ENCODE assay signal across 9 cellular contexts in the genomic region with DNA sequence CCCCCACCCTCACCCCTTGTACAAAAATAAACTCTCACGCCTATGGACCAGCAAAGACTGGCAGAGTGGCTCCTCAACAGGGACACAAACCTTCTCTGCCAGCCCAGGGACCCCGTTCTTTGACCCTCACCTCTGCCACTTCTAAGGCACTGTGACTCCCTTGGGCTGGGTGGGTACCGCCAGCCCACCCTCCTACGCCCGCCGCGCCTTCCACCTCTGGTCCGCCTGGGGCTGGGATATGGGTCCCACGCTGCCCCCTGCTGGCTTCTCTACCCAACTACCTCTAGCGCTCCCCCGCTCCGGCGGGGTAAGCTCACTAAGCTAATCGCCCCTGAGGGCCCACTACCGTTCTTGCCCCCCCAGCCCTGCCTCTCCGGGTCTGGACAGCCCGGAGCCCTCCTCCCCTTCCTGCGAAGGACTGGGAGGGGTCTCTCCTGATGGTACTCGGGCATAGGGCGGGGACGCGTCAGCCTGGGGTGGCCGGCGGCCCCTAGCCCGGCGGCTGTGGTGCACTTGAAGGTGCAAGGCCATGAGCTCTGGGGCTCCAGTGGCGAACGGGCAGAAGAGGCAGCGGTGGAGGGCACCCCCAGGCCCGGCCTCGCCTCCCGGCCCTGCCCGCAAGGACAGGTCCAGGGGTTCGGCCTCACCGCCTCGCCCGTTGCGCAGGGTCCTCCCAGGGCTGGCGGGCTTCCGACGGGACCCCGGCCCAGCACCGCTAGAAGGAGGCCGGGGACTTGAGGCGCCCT. TPM values are rescaled to one million over a fixed set of nuclear protein-coding genes. Genes with fewer than 3 reads are reported as not detected.
DNase-seq lines count a peak whose midpoint lies in the region; ATAC-seq, FAIRE-seq and TF ChIP-seq lines count a peak whose summit lies in the region.
"Had no signal": no experiment of that assay in that cellular context is flagged by ENCODE, and none has a peak within 500 bp of the region (broad histone marks: within the 10 kb centered on the region; RNA-seq: fewer than 3 reads in every experiment).

No MANE protein-coding gene starts in this region.

- H3K27me3 ChIP-seq in Caco-2 (replicated peaks; ENCODE audit: control insufficient read depth, insufficient read depth, low read length) (no peaks in the 10 kb centered on the region), bronchial epithelial cell (ENCODE audit: control insufficient read depth, insufficient read depth, low read length) (no peaks in the 10 kb centered on the region)

- no peak overlapping the region for H3K4me3 Mint-ChIP-seq in Caco-2 (ENCODE audit: unreplicated experiment)
- H3K4me3 Mint-ChIP-seq in naive thymus-derived CD8-positive, alpha-beta T cell: no peak overlapping the region
- H3K4me3 Mint-ChIP-seq: T-helper 1 cell treated with Interleukin-12 subunit alpha and Interleukin-12 subunit beta and Interleukin-4 antibody, amounts not matched to agents 30 μg/mL and 1 μg/mL, for 36 hours had no signal

- peaks cover 8% of the 10 kb centered on the region for H3K4me1 Mint-ChIP-seq in Caco-2 (ENCODE audit: low read depth, unreplicated experiment)
- peaks cover 22 to 43% (median 31%) of the 10 kb centered on the region in 4 donors for H3K4me1 Mint-ChIP-seq in naive thymus-derived CD8-positive, alpha-beta T cell

- peak overlapping the region; percentile 55 for H3K27ac Mint-ChIP-seq in Caco-2 (ENCODE audit: unreplicated experiment)
- peak overlapping the region in 8 of 10 donors; percentile 68 to 100 (median 86) for H3K27ac Mint-ChIP-seq in naive thymus-derived CD8-positive, alpha-beta T cell
- H3K27ac Mint-ChIP-seq: T-helper 1 cell treated with Interleukin-12 subunit alpha and Interleukin-12 subunit beta and Interleukin-4 antibody, amounts not matched to agents 30 μg/mL and 1 μg/mL, for 36 hours had no signal

- POLR2A ChIA-PET in Caco-2 (lab: Charles Lee): no interaction called here
- POLR2A ChIA-PET in naive thymus-derived CD8-positive, alpha-beta T cell (lab: Charles Lee): interaction anchor here (0.6 kb wide), 1 partner anchor 49 kb away, joined by 3 read pairs; no protein-coding TSS in a partner anchor

- peaks cover 34% of the 10 kb centered on the region for H3K36me3 Mint-ChIP-seq in Caco-2 (ENCODE audit: insufficient read depth, unreplicated experiment)
- no peaks in the 10 kb centered on the region for H3K36me3 Mint-ChIP-seq in naive thymus-derived CD8-positive, alpha-beta T cell

- no peaks in the 10 kb centered on the region for H3K9me3 ChIP-seq in Caco-2

- H3K4me1 ChIP-seq in Caco-2: no peaks in the 10 kb centered on the region; the same call in 1 of the 2 replicates

- CTCF ChIA-PET in Caco-2 (lab: Charles Lee): interaction anchor here (0.9 to 1.6 kb wide), 4 partner anchors 14 to 76 kb away, joined by 4 to 7 read pairs (median 6); partner anchors contain the start of gene ARHGEF40

- no peak for ATAC-seq in naive thymus-derived CD8-positive, alpha-beta T cell
- ATAC-seq in GM19023 (IDR thresholded peaks at IDR 0.05; ENCODE audit: unreplicated experiment): no peak
- ATAC-seq in GM21367 (IDR thresholded peaks at IDR 0.05; ENCODE audit: unreplicated experiment): no peak

- DNase-seq in Caco-2 (peak in 1 of 2 experiments; percentile 46), bronchial epithelial cell (ENCODE audit: low read depth) (no peak), middle frontal gyrus (ENCODE audit: extremely low spot score, low spot score) (no peak)
- DNase-seq in naive thymus-derived CD8-positive, alpha-beta T cell: peak in 3 of 10 donors; percentile 21 to 32 (median 25)
- DNase-seq in stimulated activated CD4-positive, alpha-beta T cell treated with anti-CD3 and anti-CD28 coated beads, Interleukin-1b, Interleukin-23, amount 100 ng/mL, for 48 hours: no peak

- peaks cover 4% of the 10 kb centered on the region for H3K36me3 ChIP-seq in Caco-2 (ENCODE audit: control insufficient read depth, insufficient read depth, low read length)
- peaks cover 15% of the 10 kb centered on the region for H3K36me3 ChIP-seq in bronchial epithelial cell (ENCODE audit: control insufficient read depth, insufficient read depth, low read length)

- H3K4me3 ChIP-seq in Caco-2 (ENCODE audit: low read depth, low read length): no peak overlapping the region
- H3K4me3 ChIP-seq in bronchial epithelial cell (ENCODE audit: low read depth, low read length): no peak overlapping the region

- H3K27me3 Mint-ChIP-seq in Caco-2 (ENCODE audit: insufficient read depth, unreplicated experiment): no peaks in the 10 kb centered on the region
- peaks cover 0 to 2% (median 0%) of the 10 kb centered on the region in 5 donors for H3K27me3 Mint-ChIP-seq in naive thymus-derived CD8-positive, alpha-beta T cell

- intact Hi-C loops in Caco-2 (cut with micrococcal nuclease; ENCODE audit: unreplicated experiment): no loop called here

- FAIRE-seq in bronchial epithelial cell (lab: Jason Lieb, UNC): no peak

- TF ChIP-seq CTCF in Caco-2 (IDR thresholded peaks at IDR 0.05; ENCODE audit: insufficient read depth in 1 of 2, low read depth in 1 of 2, low read length in 1 of 2, severe bottlenecking in 1 of 2, unreplicated experiment in 1 of 2) (peak; percentile 39 to 68), LNCAP (IDR thresholded peaks at IDR 0.05) (peak; percentile 41; the same call in 1 of the 2 replicates), bronchial epithelial cell (IDR thresholded peaks at IDR 0.05; ENCODE audit: insufficient read depth, low read length, severe bottlenecking) (peak; percentile 38)

- no peaks in the 10 kb centered on the region for H3K9me3 Mint-ChIP-seq in Caco-2 (ENCODE audit: unreplicated experiment)
- H3K9me3 Mint-ChIP-seq in naive thymus-derived CD8-positive, alpha-beta T cell: no peaks in the 10 kb centered on the region
- H3K9me3 Mint-ChIP-seq: T-helper 1 cell treated with Interleukin-12 subunit alpha and Interleukin-12 subunit beta and Interleukin-4 antibody, amounts not matched to agents 30 μg/mL and 1 μg/mL, for 36 hours had no signal

- BruUV-seq in Caco-2 (replicated peaks; lab: Mats Ljungman, UMichigan): no TSS peak

RNA-seq across cellular contexts. Expression of gene ZNF219, which starts 8.1 kb away (rescaled TPM):
- total RNA-seq in Caco-2 (2022) (34.1 and 35.2 TPM in 2 replicates), bronchial epithelial cell (7.8 and 8.2 TPM in 2 replicates)
- total RNA-seq in naive thymus-derived CD8-positive, alpha-beta T cell: 1 to 10 TPM; 6.9 to 7.7 TPM
- polyA plus RNA-seq in naive thymus-derived CD8-positive, alpha-beta T cell: 1 to 10 TPM; 1.7 to 3.6 (median 1.8) TPM

RNA-seq across cellular contexts. Expression of gene TMEM253, which starts 10.5 kb away (rescaled TPM):
- total RNA-seq in Caco-2 (2022): 0.98 and 1.0 TPM in 2 replicates
- total RNA-seq in bronchial epithelial cell: under 0.01 and 0.51 TPM in 2 replicates
- total RNA-seq in naive thymus-derived CD8-positive, alpha-beta T cell: not detected
- not detected for polyA plus RNA-seq in naive thymus-derived CD8-positive, alpha-beta T cell

RNA-seq across cellular contexts. Expression of gene ARHGEF40, which starts 20.3 kb away (rescaled TPM):
- total RNA-seq in Caco-2 (2022) (6.5 and 7.1 TPM in 2 replicates), bronchial epithelial cell (3.3 and 6.8 TPM in 2 replicates)
- under 1 TPM; 0.08 to 0.36 TPM for total RNA-seq in naive thymus-derived CD8-positive, alpha-beta T cell
- polyA plus RNA-seq in naive thymus-derived CD8-positive, alpha-beta T cell: under 1 TPM; 0.03 to 0.45 (median 0.06) TPM

RNA-seq across cellular contexts. Expression of gene RNASE8, which starts 32.7 kb away (rescaled TPM):
- total RNA-seq in Caco-2 (2022) (not detected in 2 replicates), bronchial epithelial cell (not detected in 2 replicates)
- not detected for total RNA-seq in naive thymus-derived CD8-positive, alpha-beta T cell
- polyA plus RNA-seq in naive thymus-derived CD8-positive, alpha-beta T cell: not detected

RNA-seq across cellular contexts. Expression of gene RNASE7, which starts 48.2 kb away (rescaled TPM):
- total RNA-seq in Caco-2 (2022) (not detected in 2 replicates), bronchial epithelial cell (8.2 and 12.1 TPM in 2 replicates)
- total RNA-seq in naive thymus-derived CD8-positive, alpha-beta T cell: not detected
- polyA plus RNA-seq in naive thymus-derived CD8-positive, alpha-beta T cell: not detected
